ENCODE assay signal across 22 cellular contexts in the genomic region with DNA sequence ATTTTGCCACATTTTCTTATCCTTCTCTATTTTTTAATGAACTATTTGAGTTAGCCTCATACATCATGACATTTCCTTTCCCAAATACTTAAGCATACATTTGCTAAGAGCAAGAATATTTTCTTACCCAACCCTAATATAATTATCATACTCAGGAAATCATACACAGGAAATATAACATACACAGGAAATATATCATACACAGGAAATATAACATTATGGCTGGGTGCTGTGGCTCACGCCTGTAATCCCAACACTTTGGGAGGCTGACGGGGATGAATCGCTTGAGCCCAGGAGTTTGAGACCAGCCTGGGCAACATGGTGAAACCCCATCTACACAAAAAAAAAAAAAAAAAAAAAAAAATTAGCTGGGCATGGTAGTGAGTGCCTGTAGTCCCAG. TPM values are rescaled to one million over a fixed set of nuclear protein-coding genes. Genes with fewer than 3 reads are reported as not detected.
DNase-seq lines count a peak whose midpoint lies in the region; ATAC-seq lines count a peak whose summit lies in the region.
"Had no signal": no experiment of that assay in that cellular context is flagged by ENCODE, and none has a peak within 500 bp of the region (broad histone marks: within the 10 kb centered on the region; RNA-seq: fewer than 3 reads in every experiment).

No MANE protein-coding gene starts in this region.

- no peak for ATAC-seq in activated naive CD8-positive, alpha-beta T cell treated with anti-CD3 and anti-CD28 coated beads, Interleukin-2, amount 10 ng/mL, durations not matched to agents 7 days and 5 days (ENCODE audit: low read depth)
- ATAC-seq in natural killer cell treated with Interleukin-12 subunit alpha and Interleukin-12 subunit beta and Interleukin-15 and Interleukin-18, amount 100 ng/mL, for 72 hours: peak in 1 of 2 donors; percentile 28
- ATAC-seq in HG03135 (IDR thresholded peaks at IDR 0.05; ENCODE audit: unreplicated experiment) (no peak), GM18907 (IDR thresholded peaks at IDR 0.05; ENCODE audit: unreplicated experiment) (no peak), GM18861 (IDR thresholded peaks at IDR 0.05; ENCODE audit: unreplicated experiment) (no peak)
- ATAC-seq: foreskin keratinocyte, pancreas, sciatic nerve had no signal

- peak overlapping the region; percentile 82 for H3K27ac Mint-ChIP-seq in activated naive CD4-positive, alpha-beta T cell treated with anti-CD3 and anti-CD28 coated beads, Interleukin-2, amount 10 ng/mL, durations not matched to agents 7 days and 5 days
- peak overlapping the region; percentile 64 for H3K27ac Mint-ChIP-seq in activated naive CD8-positive, alpha-beta T cell treated with anti-CD3 and anti-CD28 coated beads, Interleukin-2, amount 10 ng/mL, durations not matched to agents 7 days and 5 days
- peak overlapping the region; percentile 76 to 85 for H3K27ac Mint-ChIP-seq in natural killer cell treated with Interleukin-12 subunit alpha and Interleukin-12 subunit beta and Interleukin-15 and Interleukin-18, amount 100 ng/mL, for 72 hours
- H3K27ac Mint-ChIP-seq: brain had no signal

- no peaks in the 10 kb centered on the region for H3K9me3 Mint-ChIP-seq in activated naive CD4-positive, alpha-beta T cell treated with anti-CD3 and anti-CD28 coated beads, Interleukin-2, amount 10 ng/mL, durations not matched to agents 7 days and 5 days
- no peaks in the 10 kb centered on the region for H3K9me3 Mint-ChIP-seq in activated naive CD8-positive, alpha-beta T cell treated with anti-CD3 and anti-CD28 coated beads, Interleukin-2, amount 10 ng/mL, durations not matched to agents 7 days and 5 days
- H3K9me3 Mint-ChIP-seq in natural killer cell treated with Interleukin-12 subunit alpha and Interleukin-12 subunit beta and Interleukin-15 and Interleukin-18, amount 100 ng/mL, for 72 hours: no peaks in the 10 kb centered on the region
- H3K9me3 Mint-ChIP-seq: brain had no signal

- H3K4me1 Mint-ChIP-seq in activated naive CD4-positive, alpha-beta T cell treated with anti-CD3 and anti-CD28 coated beads, Interleukin-2, amount 10 ng/mL, durations not matched to agents 7 days and 5 days: peaks cover 55% of the 10 kb centered on the region
- H3K4me1 Mint-ChIP-seq in activated naive CD8-positive, alpha-beta T cell treated with anti-CD3 and anti-CD28 coated beads, Interleukin-2, amount 10 ng/mL, durations not matched to agents 7 days and 5 days: peaks cover 40% of the 10 kb centered on the region
- H3K4me1 Mint-ChIP-seq in natural killer cell treated with Interleukin-12 subunit alpha and Interleukin-12 subunit beta and Interleukin-15 and Interleukin-18, amount 100 ng/mL, for 72 hours (ENCODE audit: low read depth in 2 of 2): peaks cover 49 to 62% of the 10 kb centered on the region in 2 donors
- H3K4me1 Mint-ChIP-seq: brain had no signal

- DNase-seq in activated naive CD4-positive, alpha-beta T cell treated with anti-CD3 and anti-CD28 coated beads, Interleukin-2, amount 10 ng/mL, durations not matched to agents 7 days and 5 days: no peak
- no peak for DNase-seq in activated naive CD4-positive, alpha-beta T cell treated with Interleukin-2 at 50 U/mL for 16 hours
- peak; percentile 23 for DNase-seq in HCEC 1CT
- DNase-seq in activated naive CD8-positive, alpha-beta T cell treated with anti-CD3 and anti-CD28 coated beads, Interleukin-2, amount 10 ng/mL, durations not matched to agents 7 days and 5 days: no peak
- no peak for DNase-seq in natural killer cell treated with Interleukin-12 subunit alpha and Interleukin-12 subunit beta and Interleukin-15 and Interleukin-18, amount 100 ng/mL, for 72 hours (ENCODE audit: low spot score)
- DNase-seq: activated naive CD4-positive, alpha-beta T cell treated with anti-CD3 and anti-CD28 coated beads, Interleukin-2, amount 50 U/mL, for 16 hours; Calu3; cortex of kidney; foreskin keratinocyte; hippocampal formation; Kasumi-1; NCI-H1092 treated with DMSO at 0.1 percent for 48 hours; NCI-H526; pancreas; stimulated activated naive CD4-positive, alpha-beta T cell had no signal

- H3K27me3 Mint-ChIP-seq in activated naive CD4-positive, alpha-beta T cell treated with anti-CD3 and anti-CD28 coated beads, Interleukin-2, amount 10 ng/mL, durations not matched to agents 7 days and 5 days: no peaks in the 10 kb centered on the region
- no peaks in the 10 kb centered on the region for H3K27me3 Mint-ChIP-seq in activated naive CD8-positive, alpha-beta T cell treated with anti-CD3 and anti-CD28 coated beads, Interleukin-2, amount 10 ng/mL, durations not matched to agents 7 days and 5 days
- no peaks in the 10 kb centered on the region for H3K27me3 Mint-ChIP-seq in natural killer cell treated with Interleukin-12 subunit alpha and Interleukin-12 subunit beta and Interleukin-15 and Interleukin-18, amount 100 ng/mL, for 72 hours

- peaks cover 64% of the 10 kb centered on the region for H3K36me3 Mint-ChIP-seq in activated naive CD4-positive, alpha-beta T cell treated with anti-CD3 and anti-CD28 coated beads, Interleukin-2, amount 10 ng/mL, durations not matched to agents 7 days and 5 days
- H3K36me3 Mint-ChIP-seq in activated naive CD8-positive, alpha-beta T cell treated with anti-CD3 and anti-CD28 coated beads, Interleukin-2, amount 10 ng/mL, durations not matched to agents 7 days and 5 days: peaks cover 43% of the 10 kb centered on the region
- H3K36me3 Mint-ChIP-seq in natural killer cell treated with Interleukin-12 subunit alpha and Interleukin-12 subunit beta and Interleukin-15 and Interleukin-18, amount 100 ng/mL, for 72 hours: peaks cover 37% of the 10 kb centered on the region
- H3K36me3 Mint-ChIP-seq: brain had no signal

- H3K4me3 Mint-ChIP-seq in activated naive CD4-positive, alpha-beta T cell treated with anti-CD3 and anti-CD28 coated beads, Interleukin-2, amount 10 ng/mL, durations not matched to agents 7 days and 5 days: peak overlapping the region; percentile 51
- H3K4me3 Mint-ChIP-seq in activated naive CD8-positive, alpha-beta T cell treated with anti-CD3 and anti-CD28 coated beads, Interleukin-2, amount 10 ng/mL, durations not matched to agents 7 days and 5 days: peak overlapping the region; percentile 71
- H3K4me3 Mint-ChIP-seq in natural killer cell treated with Interleukin-12 subunit alpha and Interleukin-12 subunit beta and Interleukin-15 and Interleukin-18, amount 100 ng/mL, for 72 hours: peak overlapping the region; percentile 76
- H3K4me3 Mint-ChIP-seq: brain had no signal

- POLR2A ChIA-PET in activated naive CD8-positive, alpha-beta T cell treated with anti-CD3 and anti-CD28 coated beads, Interleukin-2, amount 10 ng/mL, durations not matched to agents 7 days and 5 days (lab: Charles Lee): no interaction called here

- CTCF ChIA-PET in activated naive CD4-positive, alpha-beta T cell treated with anti-CD3 and anti-CD28 coated beads, Interleukin-2, amount 10 ng/mL, durations not matched to agents 7 days and 5 days (lab: Charles Lee): no interaction called here

RNA-seq across cellular contexts. Expression of gene NCKAP1L, which starts 4.9 kb away (rescaled TPM):
- total RNA-seq in activated naive CD8-positive, alpha-beta T cell treated with anti-CD3 and anti-CD28 coated beads, Interleukin-2, amount 10 ng/mL, durations not matched to agents 7 days and 5 days: 100 to 1,000 TPM; 148 to 149 TPM
- 100 to 1,000 TPM; 143 to 179 TPM for total RNA-seq in natural killer cell treated with Interleukin-12 subunit alpha and Interleukin-12 subunit beta and Interleukin-15 and Interleukin-18, amount 100 ng/mL, for 72 hours
- total RNA-seq: Calu3, foreskin keratinocyte, G401, HT1080 had no signal

RNA-seq across cellular contexts. Expression of gene GTSF1, which starts 29.1 kb away (rescaled TPM):
- 1 to 10 TPM; 7.4 to 9.3 TPM for total RNA-seq in activated naive CD8-positive, alpha-beta T cell treated with anti-CD3 and anti-CD28 coated beads, Interleukin-2, amount 10 ng/mL, durations not matched to agents 7 days and 5 days
- total RNA-seq in natural killer cell treated with Interleukin-12 subunit alpha and Interleukin-12 subunit beta and Interleukin-15 and Interleukin-18, amount 100 ng/mL, for 72 hours: 10 to 100 TPM in 1 of 2 donors, 1 to 10 TPM in 1; 7.2 to 10.5 TPM
- total RNA-seq: foreskin keratinocyte, G401, sciatic nerve had no signal

RNA-seq across cellular contexts. Expression of gene PDE1B, which starts 46.9 kb away (rescaled TPM):
- total RNA-seq in activated naive CD8-positive, alpha-beta T cell treated with anti-CD3 and anti-CD28 coated beads, Interleukin-2, amount 10 ng/mL, durations not matched to agents 7 days and 5 days: 10 to 100 TPM; 19.6 to 20.5 TPM
- 10 to 100 TPM; 28.4 to 34.6 TPM for total RNA-seq in natural killer cell treated with Interleukin-12 subunit alpha and Interleukin-12 subunit beta and Interleukin-15 and Interleukin-18, amount 100 ng/mL, for 72 hours
- total RNA-seq: Calu3, foreskin keratinocyte, G401, HT1080 had no signal
